Comparison of ENCODE assay signal across 8 cellular contexts in genomic region chr13:38685974-38686571, GRCh38. TPM values are rescaled to one million over a fixed set of nuclear protein-coding genes. Genes with fewer than 3 reads are reported as not detected.
A peak's percentile ranks its signal among the peaks of the same experiment; 100 is the strongest.
DNase-seq lines count a peak whose midpoint lies in the region; ATAC-seq and TF ChIP-seq lines count a peak whose summit lies in the region.

No MANE protein-coding gene starts in this region.

- no peaks in the 10 kb centered on the region for H3K4me1 Mint-ChIP-seq in natural killer cell
- peaks cover 1% of the 10 kb centered on the region for H3K4me1 Mint-ChIP-seq in activated CD8-positive, alpha-beta T cell treated with anti-CD3 and anti-CD28 coated beads, Interleukin-2, amount 10 ng/mL, durations not matched to agents 7 days and 5 days (ENCODE audit: low read depth)

- CTCF ChIA-PET in mammary epithelial cell (lab: Charles Lee; ENCODE audit: low non-redundant PET), result interaction anchor here (0.6 to 0.8 kb wide), 7 partner anchors 168 to 1853 kb away, joined by 3 to 11 read pairs (median 4); no protein-coding TSS in a partner anchor
- CTCF ChIA-PET in activated CD8-positive, alpha-beta T cell treated with anti-CD3 and anti-CD28 coated beads, Interleukin-2, amount 10 ng/mL, durations not matched to agents 7 days and 5 days (lab: Charles Lee), result no interaction called here

- H3K4me3 ChIP-seq in BE2C (ENCODE audit: low read depth, low read length), result no peak overlapping the region
- peak overlapping the region; percentile 59 to 63 (median 59) for H3K4me3 ChIP-seq in mammary epithelial cell (replicated peaks in 1 of 3; ENCODE audit: insufficient read depth in 1 of 3, low read depth in 2 of 3, low read length in 3 of 3)
- peak overlapping the region; percentile 56 for H3K4me3 ChIP-seq in lower lobe of right lung

- H3K9me3 ChIP-seq in BE2C (no peaks in the 10 kb centered on the region), mammary epithelial cell (replicated peaks; ENCODE audit: insufficient read depth, low read length) (no peaks in the 10 kb centered on the region), lower lobe of right lung (no peaks in the 10 kb centered on the region)

- no peaks in the 10 kb centered on the region for H4K20me1 ChIP-seq in mammary epithelial cell (ENCODE audit: insufficient read depth, low read length)

- H3K9ac ChIP-seq in mammary epithelial cell (ENCODE audit: insufficient read depth, low read length), result no peak overlapping the region

- no peaks in the 10 kb centered on the region for H3K79me2 ChIP-seq in mammary epithelial cell (ENCODE audit: insufficient read depth, low read length)

- 3% methylated on average over 12 of the region's 14 CpGs for WGBS in mammary epithelial cell (ENCODE audit: low coverage, missing lambda C conversion rate)

- H3K4me3 Mint-ChIP-seq in natural killer cell, result no peak overlapping the region
- no peak overlapping the region for H3K4me3 Mint-ChIP-seq in activated CD8-positive, alpha-beta T cell treated with anti-CD3 and anti-CD28 coated beads, Interleukin-2, amount 10 ng/mL, durations not matched to agents 7 days and 5 days

- dilution Hi-C loops in mammary epithelial cell (cut with HindIII; ENCODE audit: low sequenced_read_pairs), result loop anchor here (25.0 kb wide), 1 partner anchor 176 kb away; no protein-coding TSS in a partner anchor

- intact Hi-C loops in mammary epithelial cell (cut with micrococcal nuclease) (loop anchor here (1.0 to 2.0 kb wide), 4 partner anchors 77 to 331 kb away; no protein-coding TSS in a partner anchor), lower lobe of right lung (cut with DNase I) (no loop called here), natural killer cell (cut with micrococcal nuclease) (no loop called here)

- no peak for DNase-seq in BE2C
- DNase-seq in NAMALWA (ENCODE audit: low spot score), result peak; percentile 35
- peak; percentile 44 for DNase-seq in mammary epithelial cell
- DNase-seq in lower lobe of right lung, result no peak
- DNase-seq in A172 (ENCODE audit: low spot score), result no peak
- DNase-seq in natural killer cell, result no peak
- no peak for DNase-seq in activated CD8-positive, alpha-beta T cell treated with anti-CD3 and anti-CD28 coated beads, Interleukin-2, amount 10 ng/mL, durations not matched to agents 7 days and 5 days

- ATAC-seq in lower lobe of right lung, result peak in 1 of 2 donors; percentile 61
- ATAC-seq in HG03521 (IDR thresholded peaks at IDR 0.05; ENCODE audit: unreplicated experiment), result no peak
- ATAC-seq in natural killer cell, result no peak
- no peak for ATAC-seq in activated CD8-positive, alpha-beta T cell treated with anti-CD3 and anti-CD28 coated beads, Interleukin-2, amount 10 ng/mL, durations not matched to agents 7 days and 5 days

- H3K27me3 ChIP-seq in BE2C (peaks cover 42% of the 10 kb centered on the region), mammary epithelial cell (ENCODE audit: insufficient read depth, low read length) (peaks cover 5% of the 10 kb centered on the region), lower lobe of right lung (ENCODE audit: low read depth) (peaks cover 45% of the 10 kb centered on the region)

- no TSS peak for BruUV-seq in mammary epithelial cell (replicated peaks; lab: Mats Ljungman, UMichigan)

- in situ Hi-C loops in mammary epithelial cell (cut with MboI; ENCODE audit: low sequenced_read_pairs in 2 of 2), result loop anchor here (25.0 kb wide), 2 partner anchors 176 to 226 kb away; no protein-coding TSS in a partner anchor

- H3K9me3 Mint-ChIP-seq in natural killer cell, result peaks cover 0 to 2% of the 10 kb centered on the region in 2 donors
- H3K9me3 Mint-ChIP-seq in activated CD8-positive, alpha-beta T cell treated with anti-CD3 and anti-CD28 coated beads, Interleukin-2, amount 10 ng/mL, durations not matched to agents 7 days and 5 days (ENCODE audit: insufficient read depth), result no peaks in the 10 kb centered on the region

- peaks cover 3 to 9% of the 10 kb centered on the region in 2 donors for H3K27me3 Mint-ChIP-seq in natural killer cell (ENCODE audit: low read depth in 2 of 2)
- H3K27me3 Mint-ChIP-seq in activated CD8-positive, alpha-beta T cell treated with anti-CD3 and anti-CD28 coated beads, Interleukin-2, amount 10 ng/mL, durations not matched to agents 7 days and 5 days (ENCODE audit: low read depth), result peaks cover 19% of the 10 kb centered on the region

- POLR2A ChIA-PET in activated CD8-positive, alpha-beta T cell treated with anti-CD3 and anti-CD28 coated beads, Interleukin-2, amount 10 ng/mL, durations not matched to agents 7 days and 5 days (lab: Charles Lee), result no interaction called here

- TF ChIP-seq CTCF in BE2C (IDR thresholded peaks at IDR 0.05; ENCODE audit: low read depth, low read length) (peak; percentile 17; the same call in 1 of the 2 replicates), mammary epithelial cell (conservative IDR thresholded peaks at IDR 0.05 in 1 of 2, IDR thresholded peaks at IDR 0.05 in 1 of 2; ENCODE audit: extremely low read depth in 1 of 2, insufficient read depth in 1 of 2, low read depth in 1 of 2, low read length in 2 of 2) (peak; percentile 35 to 64), lower lobe of right lung (IDR thresholded peaks at IDR 0.05) (no peak), natural killer cell (IDR thresholded peaks at IDR 0.05) (no peak)

- no peaks in the 10 kb centered on the region for H3K36me3 ChIP-seq in BE2C
- H3K36me3 ChIP-seq in mammary epithelial cell (ENCODE audit: insufficient read depth, low read length), result no peaks in the 10 kb centered on the region
- H3K36me3 ChIP-seq in lower lobe of right lung, result no peaks in the 10 kb centered on the region

- H3K27ac ChIP-seq in mammary epithelial cell (ENCODE audit: insufficient read depth, low read depth, low read length) (no peak overlapping the region), lower lobe of right lung (peak overlapping the region; percentile 24)

- H3K4me1 ChIP-seq in BE2C (no peaks in the 10 kb centered on the region), mammary epithelial cell (ENCODE audit: insufficient read depth, low read length) (peaks cover 16% of the 10 kb centered on the region), lower lobe of right lung (peaks cover 17% of the 10 kb centered on the region)

- H2AFZ ChIP-seq in mammary epithelial cell (ENCODE audit: low read depth, low read length), result peak overlapping the region; percentile 86

- no peaks in the 10 kb centered on the region for H3K36me3 Mint-ChIP-seq in natural killer cell
- H3K36me3 Mint-ChIP-seq in activated CD8-positive, alpha-beta T cell treated with anti-CD3 and anti-CD28 coated beads, Interleukin-2, amount 10 ng/mL, durations not matched to agents 7 days and 5 days (ENCODE audit: low read depth), result no peaks in the 10 kb centered on the region

- H3K4me2 ChIP-seq in mammary epithelial cell (ENCODE audit: insufficient read depth, low read depth, low read length), result peak overlapping the region; percentile 98

- no peak overlapping the region for H3K27ac Mint-ChIP-seq in natural killer cell
- H3K27ac Mint-ChIP-seq in activated CD8-positive, alpha-beta T cell treated with anti-CD3 and anti-CD28 coated beads, Interleukin-2, amount 10 ng/mL, durations not matched to agents 7 days and 5 days, result no peak overlapping the region

RNA-seq across cellular contexts. Expression of gene FREM2, which starts 0.8 kb away (rescaled TPM):
- polyA plus RNA-seq in BE2C (2012; ENCODE audit: insufficient read depth, insufficient read length, low read depth), result not detected
- total RNA-seq in mammary epithelial cell (1 to 10 TPM in 1 of 2 donors, under 1 TPM in 1; 0.16 to 5.7 TPM), lower lobe of right lung (14.5 TPM), natural killer cell (not detected)
- polyA plus RNA-seq in mammary epithelial cell, result 0.26 TPM
- 0.62 TPM for polyA minus RNA-seq in mammary epithelial cell
- not detected in 2 replicates for total RNA-seq in A172 (2014; rRNA removed; shearing (Covaris generic))
- total RNA-seq in activated CD8-positive, alpha-beta T cell treated with anti-CD3 and anti-CD28 coated beads, Interleukin-2, amount 10 ng/mL, durations not matched to agents 7 days and 5 days, result not detected

Comparison
In these comparisons a context has a peak if more than half of its experiments do, and no peak if none do; other contexts are left out.
1. DNase-seq: peak in NAMALWA (single experiment) and mammary epithelial cell (single experiment); none in BE2C (single experiment), lower lobe of right lung (single experiment), A172 (single experiment), natural killer cell (single experiment) and activated CD8-positive, alpha-beta T cell treated with anti-CD3 and anti-CD28 coated beads, Interleukin-2, amount 10 ng/mL, durations not matched to agents 7 days and 5 days (single experiment).
2. CTCF ChIP-seq: peak in BE2C (single experiment) and mammary epithelial cell (2 of 2); none in lower lobe of right lung (single experiment) and natural killer cell (single experiment).